22 cellular contexts compared by ENCODE assay signal in genomic region chr3:147030274-147030673, GRCh38.
DNase-seq lines count a peak whose midpoint lies in the region; ATAC-seq, FAIRE-seq and TF ChIP-seq lines count a peak whose summit lies in the region.
"Had no signal": no experiment of that assay in that cellular context is flagged by ENCODE, and none has a peak within 500 bp of the region (broad histone marks: within the 10 kb centered on the region; RNA-seq: fewer than 3 reads in every experiment).

No MANE protein-coding gene starts in this region.

- WGBS in GM12878 (ENCODE audit: insufficient coverage, insufficient replicate concordance, low lambda C conversion rate, missing lambda C conversion rate) = 3% methylated on average over 2 of the region's 2 CpGs
- 45 to 50% methylated on average over 2 of the region's 2 CpGs for WGBS in thyroid gland, 2 donors

- H3K4me3 ChIP-seq in GM12878 (no peak overlapping the region), retinal pigment epithelial cell (ENCODE audit: low read length) (no peak overlapping the region), thyroid gland (replicated peaks in 1 of 3) (no peak overlapping the region)
- H3K4me3 ChIP-seq: BLaER1 treated with 17β-estradiol and CSF1 and Interleukin-3, amounts not matched to agents 10 nM and 100 nM; SJSA1 had no signal

- H3K9me3 ChIP-seq in GM12878 (replicated peaks; ENCODE audit: control insufficient read depth, insufficient read depth, low read length) (no peaks in the 10 kb centered on the region), thyroid gland (no peaks in the 10 kb centered on the region)

- H3K79me2 ChIP-seq in GM12878 (ENCODE audit: control insufficient read depth, insufficient read depth, low read length) = no peaks in the 10 kb centered on the region

- TF ChIP-seq CTCF in GM12878 (IDR thresholded peaks at IDR 0.05 in 2 of 3, conservative IDR thresholded peaks at IDR 0.05 in 1 of 3; ENCODE audit: control insufficient read depth in 2 of 3, extremely low read depth in 1 of 3, insufficient read depth in 1 of 3, low read depth in 3 of 3, low read length in 3 of 3) = no peak
- no peak for TF ChIP-seq CTCF in retinal pigment epithelial cell (conservative IDR thresholded peaks at IDR 0.05; ENCODE audit: low read depth, low read length)
- TF ChIP-seq CTCF in thyroid gland (IDR thresholded peaks at IDR 0.05) = no peak

- H3K27ac ChIP-seq in GM12878 (ENCODE audit: control insufficient read depth, insufficient read depth) = no peak overlapping the region
- H3K27ac ChIP-seq in thyroid gland = no peak overlapping the region
- H3K27ac ChIP-seq: BLaER1 treated with 17β-estradiol and CSF1 and Interleukin-3, amounts not matched to agents 10 nM and 100 nM; SJSA1 had no signal

- FAIRE-seq in GM12878 (lab: Jason Lieb, UNC) = no peak

- SMC1A ChIA-PET in GM12878 (lab: Charles Lee; ENCODE audit: uncharacterized antibody, unreplicated experiment) = no interaction called here

- H3K4me1 ChIP-seq in GM12878 (ENCODE audit: control insufficient read depth, insufficient read depth, low read length) (no peaks in the 10 kb centered on the region), thyroid gland (no peaks in the 10 kb centered on the region)
- H3K4me1 ChIP-seq: BLaER1 treated with 17β-estradiol and CSF1 and Interleukin-3, amounts not matched to agents 10 nM and 100 nM; SJSA1 had no signal

- no peak overlapping the region for H3K4me2 ChIP-seq in GM12878 (ENCODE audit: control insufficient read depth, insufficient read depth)
- H3K4me2 ChIP-seq: BLaER1 treated with 17β-estradiol and CSF1 and Interleukin-3, amounts not matched to agents 10 nM and 100 nM had no signal

- TF ChIP-seq RAD21 in GM12878 (IDR thresholded peaks at IDR 0.05; ENCODE audit: insufficient read depth, low read depth, low read length) = no peak

- DNase-seq in LHCN-M2 (ENCODE audit: low read depth) (peak; percentile 60), NCI-H774 (lab: John Stamatoyannopoulos, UW) (peak; percentile 43), GM12878 (ENCODE audit: low read depth, low spot score) (no peak), retinal pigment epithelial cell (ENCODE audit: low read depth) (peak; percentile 12), thyroid gland (no peak)
- DNase-seq: Calu3; CD8-positive, alpha-beta memory T cell; DMS153; EL; GF-D8; Kasumi-1; NCI-H1092; NCI-H1436 treated with DMSO at 0.1 percent for 48 hours; NCI-H1930; NCI-H226; NCI-H510A treated with DMSO at 0.1 percent for 48 hours; SW 1271 had no signal

- no peak for TF ChIP-seq POLR2A in GM12878 (IDR thresholded peaks at IDR 0.05; ENCODE audit: low read depth, low read length)
- TF ChIP-seq POLR2A in thyroid gland (IDR thresholded peaks at IDR 0.05) = no peak

- no peak overlapping the region for H2AFZ ChIP-seq in GM12878 (ENCODE audit: control insufficient read depth, low read depth, low read length)

- H3K36me3 ChIP-seq in GM12878 (ENCODE audit: control insufficient read depth in 2 of 2, insufficient read depth in 2 of 2, low read length in 1 of 2) (no peaks in the 10 kb centered on the region), thyroid gland (no peaks in the 10 kb centered on the region)
- H3K36me3 ChIP-seq: BLaER1 treated with 17β-estradiol and CSF1 and Interleukin-3, amounts not matched to agents 10 nM and 100 nM; SJSA1 had no signal

- in situ Hi-C loops in GM12878 (cut with MboI) = no loop called here

- no TSS peak for BruUV-seq in GM12878 (replicated peaks; lab: Mats Ljungman, UMichigan)

- TF ChIP-seq EP300 in GM12878 (IDR thresholded peaks at IDR 0.05; ENCODE audit: borderline replicate concordance in 1 of 2, control insufficient read depth in 1 of 2, low read depth in 2 of 2, low read length in 2 of 2) = no peak

- intact Hi-C loops in GM12878 (cut with micrococcal nuclease; ENCODE audit: unreplicated experiment) = no loop called here
- intact Hi-C loops in thyroid gland (cut with DNase I) = no loop called here

- H3K27me3 ChIP-seq in GM12878 (replicated peaks in 1 of 2; ENCODE audit: control insufficient read depth in 2 of 2, insufficient read depth in 2 of 2, low read length in 1 of 2) (no peaks in the 10 kb centered on the region), thyroid gland (no peaks in the 10 kb centered on the region)
- H3K27me3 ChIP-seq: BLaER1 treated with 17β-estradiol and CSF1 and Interleukin-3, amounts not matched to agents 10 nM and 100 nM; SJSA1 had no signal

- H4K20me1 ChIP-seq in GM12878 (ENCODE audit: control insufficient read depth, insufficient read depth) = no peaks in the 10 kb centered on the region
- H4K20me1 ChIP-seq: BLaER1 treated with 17β-estradiol and CSF1 and Interleukin-3, amounts not matched to agents 10 nM and 100 nM had no signal

- POLR2A ChIA-PET in GM12878 (lab: Charles Lee) = no interaction called here

- RAD21 ChIA-PET in GM12878 (lab: Charles Lee; ENCODE audit: unreplicated experiment) = no interaction called here

- H3K9ac ChIP-seq in GM12878 (ENCODE audit: control insufficient read depth, insufficient read depth, low read length) = no peak overlapping the region
- H3K9ac ChIP-seq: BLaER1 treated with 17β-estradiol and CSF1 and Interleukin-3, amounts not matched to agents 10 nM and 100 nM had no signal

- CTCF ChIA-PET in GM12878 (lab: Yijun Ruan, JAX) = no interaction called here

- no peak for ATAC-seq in GM12878
- no peak for ATAC-seq in HG02763 (IDR thresholded peaks at IDR 0.05; ENCODE audit: unreplicated experiment)
- no peak for ATAC-seq in GM18502 (IDR thresholded peaks at IDR 0.05; ENCODE audit: poor library complexity, unreplicated experiment)
- ATAC-seq: Right ventricle myocardium inferior had no signal

TF ChIP-seq in GM12878, 131 proteins besides CTCF, POLR2A, EP300 and RAD21:
- TF ChIP-seq ELK1 (IDR thresholded peaks at IDR 0.05; ENCODE audit: low read depth, low read length) (no peak), MTA2 (IDR thresholded peaks at IDR 0.05; ENCODE audit: low read depth) (peak; percentile 54; the same call in 1 of the 2 replicates), BHLHE40 (IDR thresholded peaks at IDR 0.05; ENCODE audit: borderline replicate concordance in 1 of 2, low read depth in 2 of 2, low read length in 1 of 2) (0 out of 4 replicates have a peak, but pooled peaks of 1 of the 2 experiments have one; percentile 39)

Comparison
In these comparisons a context has a peak if more than half of its experiments do, and no peak if none do; other contexts are left out.
1. DNase-seq: peak in LHCN-M2 (single experiment), NCI-H774 (single experiment) and retinal pigment epithelial cell (single experiment); none in GM12878 (single experiment) and thyroid gland (0 of 2).